Comparison of ENCODE assay signal across 1 cellular context in genomic region chr1:23867953-23868847, GRCh38.
TF ChIP-seq lines count a peak whose summit lies in the region.

Gene FUCA1 (minus strand): TSS chr1:23868290. CDS start chr1:23868286, 4 bp downstream.

TF ChIP-seq in K562, 482 proteins besides CTCF, POLR2A, EP300 and RAD21 (continued from another document and continues in another):
- TF ChIP-seq, protein P1, sequence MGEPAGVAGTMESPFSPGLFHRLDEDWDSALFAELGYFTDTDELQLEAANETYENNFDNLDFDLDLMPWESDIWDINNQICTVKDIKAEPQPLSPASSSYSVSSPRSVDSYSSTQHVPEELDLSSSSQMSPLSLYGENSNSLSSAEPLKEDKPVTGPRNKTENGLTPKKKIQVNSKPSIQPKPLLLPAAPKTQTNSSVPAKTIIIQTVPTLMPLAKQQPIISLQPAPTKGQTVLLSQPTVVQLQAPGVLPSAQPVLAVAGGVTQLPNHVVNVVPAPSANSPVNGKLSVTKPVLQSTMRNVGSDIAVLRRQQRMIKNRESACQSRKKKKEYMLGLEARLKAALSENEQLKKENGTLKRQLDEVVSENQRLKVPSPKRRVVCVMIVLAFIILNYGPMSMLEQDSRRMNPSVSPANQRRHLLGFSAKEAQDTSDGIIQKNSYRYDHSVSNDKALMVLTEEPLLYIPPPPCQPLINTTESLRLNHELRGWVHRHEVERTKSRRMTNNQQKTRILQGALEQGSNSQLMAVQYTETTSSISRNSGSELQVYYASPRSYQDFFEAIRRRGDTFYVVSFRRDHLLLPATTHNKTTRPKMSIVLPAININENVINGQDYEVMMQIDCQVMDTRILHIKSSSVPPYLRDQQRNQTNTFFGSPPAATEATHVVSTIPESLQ (CRISPR knock-in tag; IDR thresholded peaks at IDR 0.05) = 0 out of 2 replicates have a peak, but pooled peaks have one; percentile 63
- TF ChIP-seq ZC3H11A (IDR thresholded peaks at IDR 0.05; ENCODE audit: low read depth, low read length) (no peak), KLF1 (tag; IDR thresholded peaks at IDR 0.05) (0 out of 2 replicates have a peak, but pooled peaks have one; percentile 18), ETS2 (tag; IDR thresholded peaks at IDR 0.05; ENCODE audit: borderline replicate concordance, poor library complexity, severe bottlenecking) (no peak), HDAC3 (IDR thresholded peaks at IDR 0.05; ENCODE audit: borderline replicate concordance, partially characterized antibody) (no peak), PHB (CRISPR knock-in tag; IDR thresholded peaks at IDR 0.05) (0 out of 2 replicates have a peak, but pooled peaks have one; percentile 88), SLC30A9 (CRISPR knock-in tag; IDR thresholded peaks at IDR 0.05) (no peak), ATF4 (CRISPR knock-in tag; IDR thresholded peaks at IDR 0.05) (no peak), PPARD (CRISPR knock-in tag; IDR thresholded peaks at IDR 0.05) (no peak), GATA2 (CRISPR knock-in tag; IDR thresholded peaks at IDR 0.05) (no peak), CHD4 (IDR thresholded peaks at IDR 0.05; ENCODE audit: insufficient read depth, insufficient replicate concordance, low read depth, low read length, poor library complexity, severe bottlenecking) (no peak), RUNX1 (IDR thresholded peaks at IDR 0.05; ENCODE audit: low read depth) (peak; percentile 15; the same call in 1 of the 2 replicates), NRF1 (conservative IDR thresholded peaks at IDR 0.05 in 1 of 2, IDR thresholded peaks at IDR 0.05 in 1 of 2) (peak; percentile 91 to 92), EZH2 (IDR thresholded peaks at IDR 0.05; ENCODE audit: borderline replicate concordance, low read depth, low read length) (no peak), ARNT (IDR thresholded peaks at IDR 0.05) (no peak; a peak in 2 of 4 replicates), TFAP4 (CRISPR knock-in tag; IDR thresholded peaks at IDR 0.05; ENCODE audit: borderline replicate concordance) (peak; percentile 56), ZBTB1 (CRISPR knock-in tag; IDR thresholded peaks at IDR 0.05; ENCODE audit: borderline replicate concordance, low read depth) (no peak), SUPT5H (IDR thresholded peaks at IDR 0.05) (peak; percentile 69), DMBX1 (CRISPR knock-in tag; IDR thresholded peaks at IDR 0.05; ENCODE audit: borderline replicate concordance) (peak; percentile 38; the same call in 1 of the 2 replicates), CC2D1A (IDR thresholded peaks at IDR 0.05) (peak; percentile 68; the same call in 1 of the 2 replicates), RCOR1 (IDR thresholded peaks at IDR 0.05; ENCODE audit: borderline replicate concordance in 1 of 2, low read depth in 2 of 2, low read length in 2 of 2) (0 out of 4 replicates have a peak, but pooled peaks of 1 of the 2 experiments have one; percentile 30), CHAMP1 (IDR thresholded peaks at IDR 0.05) (peak; percentile 42; the same call in 1 of the 2 replicates), MTA3 (IDR thresholded peaks at IDR 0.05; ENCODE audit: borderline replicate concordance) (peak; percentile 32; the same call in 1 of the 2 replicates), ZNF512 (tag; IDR thresholded peaks at IDR 0.05) (no peak), CTBP1 (IDR thresholded peaks at IDR 0.05; ENCODE audit: borderline replicate concordance) (peak; percentile 81), HDAC8 (tag; IDR thresholded peaks at IDR 0.05) (no peak), ZNF277 (CRISPR knock-in tag; IDR thresholded peaks at IDR 0.05; ENCODE audit: borderline replicate concordance) (no peak), NBN (IDR thresholded peaks at IDR 0.05; ENCODE audit: low read depth) (peak; percentile 43; the same call in 1 of the 2 replicates), MTA2 (IDR thresholded peaks at IDR 0.05; ENCODE audit: low read depth) (no peak), ZFP1 (CRISPR knock-in tag; IDR thresholded peaks at IDR 0.05) (0 out of 2 replicates have a peak, but pooled peaks have one; percentile 51), SMAD4 (CRISPR knock-in tag; conservative IDR thresholded peaks at IDR 0.05) (peak; percentile 44), PRMT5 (CRISPR knock-in tag; IDR thresholded peaks at IDR 0.05) (no peak)
- TF ChIP-seq, protein P2, sequence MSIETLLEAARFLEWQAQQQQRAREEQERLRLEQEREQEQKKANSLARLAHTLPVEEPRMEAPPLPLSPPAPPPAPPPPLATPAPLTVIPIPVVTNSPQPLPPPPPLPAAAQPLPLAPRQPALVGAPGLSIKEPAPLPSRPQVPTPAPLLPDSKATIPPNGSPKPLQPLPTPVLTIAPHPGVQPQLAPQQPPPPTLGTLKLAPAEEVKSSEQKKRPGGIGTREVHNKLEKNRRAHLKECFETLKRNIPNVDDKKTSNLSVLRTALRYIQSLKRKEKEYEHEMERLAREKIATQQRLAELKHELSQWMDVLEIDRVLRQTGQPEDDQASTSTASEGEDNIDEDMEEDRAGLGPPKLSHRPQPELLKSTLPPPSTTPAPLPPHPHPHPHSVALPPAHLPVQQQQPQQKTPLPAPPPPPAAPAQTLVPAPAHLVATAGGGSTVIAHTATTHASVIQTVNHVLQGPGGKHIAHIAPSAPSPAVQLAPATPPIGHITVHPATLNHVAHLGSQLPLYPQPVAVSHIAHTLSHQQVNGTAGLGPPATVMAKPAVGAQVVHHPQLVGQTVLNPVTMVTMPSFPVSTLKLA (conservative IDR thresholded peaks at IDR 0.05) = peak in 1 of 2 experiments; percentile 40; a peak in 1 of 4 replicates
- TF ChIP-seq, protein P3, sequence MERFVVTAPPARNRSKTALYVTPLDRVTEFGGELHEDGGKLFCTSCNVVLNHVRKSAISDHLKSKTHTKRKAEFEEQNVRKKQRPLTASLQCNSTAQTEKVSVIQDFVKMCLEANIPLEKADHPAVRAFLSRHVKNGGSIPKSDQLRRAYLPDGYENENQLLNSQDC (CRISPR knock-in tag; IDR thresholded peaks at IDR 0.05) = no peak
- TF ChIP-seq, protein P4, sequence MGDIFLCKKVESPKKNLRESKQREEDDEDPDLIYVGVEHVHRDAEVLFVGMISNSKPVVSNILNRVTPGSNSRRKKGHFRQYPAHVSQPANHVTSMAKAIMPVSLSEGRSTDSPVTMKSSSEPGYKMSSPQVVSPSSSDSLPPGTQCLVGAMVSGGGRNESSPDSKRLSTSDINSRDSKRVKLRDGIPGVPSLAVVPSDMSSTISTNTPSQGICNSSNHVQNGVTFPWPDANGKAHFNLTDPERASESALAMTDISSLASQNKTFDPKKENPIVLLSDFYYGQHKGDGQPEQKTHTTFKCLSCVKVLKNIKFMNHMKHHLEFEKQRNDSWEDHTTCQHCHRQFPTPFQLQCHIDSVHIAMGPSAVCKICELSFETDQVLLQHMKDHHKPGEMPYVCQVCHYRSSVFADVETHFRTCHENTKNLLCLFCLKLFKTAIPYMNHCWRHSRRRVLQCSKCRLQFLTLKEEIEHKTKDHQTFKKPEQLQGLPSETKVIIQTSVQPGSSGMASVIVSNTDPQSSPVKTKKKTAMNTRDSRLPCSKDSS (IDR thresholded peaks at IDR 0.05; ENCODE audit: low read depth, partially characterized antibody) = no peak
- TF ChIP-seq, protein P5, sequence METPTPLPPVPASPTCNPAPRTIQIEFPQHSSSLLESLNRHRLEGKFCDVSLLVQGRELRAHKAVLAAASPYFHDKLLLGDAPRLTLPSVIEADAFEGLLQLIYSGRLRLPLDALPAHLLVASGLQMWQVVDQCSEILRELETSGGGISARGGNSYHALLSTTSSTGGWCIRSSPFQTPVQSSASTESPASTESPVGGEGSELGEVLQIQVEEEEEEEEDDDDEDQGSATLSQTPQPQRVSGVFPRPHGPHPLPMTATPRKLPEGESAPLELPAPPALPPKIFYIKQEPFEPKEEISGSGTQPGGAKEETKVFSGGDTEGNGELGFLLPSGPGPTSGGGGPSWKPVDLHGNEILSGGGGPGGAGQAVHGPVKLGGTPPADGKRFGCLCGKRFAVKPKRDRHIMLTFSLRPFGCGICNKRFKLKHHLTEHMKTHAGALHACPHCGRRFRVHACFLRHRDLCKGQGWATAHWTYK (CRISPR knock-in tag; IDR thresholded peaks at IDR 0.05) = peak; percentile 69
- TF ChIP-seq, protein P6, sequence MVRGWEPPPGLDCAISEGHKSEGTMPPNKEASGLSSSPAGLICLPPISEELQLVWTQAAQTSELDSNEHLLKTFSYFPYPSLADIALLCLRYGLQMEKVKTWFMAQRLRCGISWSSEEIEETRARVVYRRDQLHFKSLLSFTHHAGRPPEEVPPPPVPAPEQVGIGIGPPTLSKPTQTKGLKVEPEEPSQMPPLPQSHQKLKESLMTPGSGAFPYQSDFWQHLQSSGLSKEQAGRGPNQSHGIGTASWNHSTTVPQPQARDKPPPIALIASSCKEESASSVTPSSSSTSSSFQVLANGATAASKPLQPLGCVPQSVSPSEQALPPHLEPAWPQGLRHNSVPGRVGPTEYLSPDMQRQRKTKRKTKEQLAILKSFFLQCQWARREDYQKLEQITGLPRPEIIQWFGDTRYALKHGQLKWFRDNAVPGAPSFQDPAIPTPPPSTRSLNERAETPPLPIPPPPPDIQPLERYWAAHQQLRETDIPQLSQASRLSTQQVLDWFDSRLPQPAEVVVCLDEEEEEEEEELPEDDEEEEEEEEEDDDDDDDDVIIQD (CRISPR knock-in tag; IDR thresholded peaks at IDR 0.05) = peak; percentile 36; the same call in 1 of the 2 replicates
- TF ChIP-seq, protein P7, sequence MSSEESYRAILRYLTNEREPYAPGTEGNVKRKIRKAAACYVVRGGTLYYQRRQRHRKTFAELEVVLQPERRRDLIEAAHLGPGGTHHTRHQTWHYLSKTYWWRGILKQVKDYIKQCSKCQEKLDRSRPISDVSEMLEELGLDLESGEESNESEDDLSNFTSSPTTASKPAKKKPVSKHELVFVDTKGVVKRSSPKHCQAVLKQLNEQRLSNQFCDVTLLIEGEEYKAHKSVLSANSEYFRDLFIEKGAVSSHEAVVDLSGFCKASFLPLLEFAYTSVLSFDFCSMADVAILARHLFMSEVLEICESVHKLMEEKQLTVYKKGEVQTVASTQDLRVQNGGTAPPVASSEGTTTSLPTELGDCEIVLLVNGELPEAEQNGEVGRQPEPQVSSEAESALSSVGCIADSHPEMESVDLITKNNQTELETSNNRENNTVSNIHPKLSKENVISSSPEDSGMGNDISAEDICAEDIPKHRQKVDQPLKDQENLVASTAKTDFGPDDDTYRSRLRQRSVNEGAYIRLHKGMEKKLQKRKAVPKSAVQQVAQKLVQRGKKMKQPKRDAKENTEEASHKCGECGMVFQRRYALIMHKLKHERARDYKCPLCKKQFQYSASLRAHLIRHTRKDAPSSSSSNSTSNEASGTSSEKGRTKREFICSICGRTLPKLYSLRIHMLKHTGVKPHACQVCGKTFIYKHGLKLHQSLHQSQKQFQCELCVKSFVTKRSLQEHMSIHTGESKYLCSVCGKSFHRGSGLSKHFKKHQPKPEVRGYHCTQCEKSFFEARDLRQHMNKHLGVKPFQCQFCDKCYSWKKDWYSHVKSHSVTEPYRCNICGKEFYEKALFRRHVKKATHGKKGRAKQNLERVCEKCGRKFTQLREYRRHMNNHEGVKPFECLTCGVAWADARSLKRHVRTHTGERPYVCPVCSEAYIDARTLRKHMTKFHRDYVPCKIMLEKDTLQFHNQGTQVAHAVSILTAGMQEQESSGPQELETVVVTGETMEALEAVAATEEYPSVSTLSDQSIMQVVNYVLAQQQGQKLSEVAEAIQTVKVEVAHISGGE (CRISPR knock-in tag; IDR thresholded peaks at IDR 0.05) = peak in 1 of 3 experiments; percentile 71; a peak in 2 of 6 replicates
